In genomic region chr19:19460258-19460731, GRCh38 we compare ENCODE assay signal across 8 cellular contexts. TPM values are rescaled to one million over a fixed set of nuclear protein-coding genes. Genes with fewer than 3 reads are reported as not detected.
DNase-seq lines count a peak whose midpoint lies in the region; ATAC-seq and TF ChIP-seq lines count a peak whose summit lies in the region.

No MANE protein-coding gene starts in this region.

- peaks cover 98% of the 10 kb centered on the region for H3K79me2 ChIP-seq in mammary epithelial cell (ENCODE audit: insufficient read depth, low read length)

- no TSS peak for BruUV-seq in mammary epithelial cell (replicated peaks; lab: Mats Ljungman, UMichigan)

- no peaks in the 10 kb centered on the region for H3K27me3 Mint-ChIP-seq in neural crest cell (ENCODE audit: low read depth)

- H3K4me2 ChIP-seq in mammary epithelial cell (ENCODE audit: insufficient read depth, low read depth, low read length) = peak overlapping the region; percentile 56

- no peaks in the 10 kb centered on the region for H4K20me1 ChIP-seq in mammary epithelial cell (ENCODE audit: insufficient read depth, low read length)

- peaks cover 7% of the 10 kb centered on the region for H3K36me3 Mint-ChIP-seq in neural crest cell (ENCODE audit: low read depth)

- CTCF ChIA-PET in mammary epithelial cell (lab: Charles Lee; ENCODE audit: low non-redundant PET) = no interaction called here

- in situ Hi-C loops in mammary epithelial cell (cut with MboI; ENCODE audit: low sequenced_read_pairs in 2 of 2) (no loop called here), G401 (cut with HindIII; ENCODE audit: low sequenced_read_pairs) (no loop called here)

- no peak for TF ChIP-seq CTCF in GM12864 (IDR thresholded peaks at IDR 0.05; ENCODE audit: low read depth, low read length, missing control alignments)
- no peak for TF ChIP-seq CTCF in mammary epithelial cell (conservative IDR thresholded peaks at IDR 0.05 in 1 of 2, IDR thresholded peaks at IDR 0.05 in 1 of 2; ENCODE audit: extremely low read depth in 1 of 2, insufficient read depth in 1 of 2, low read depth in 1 of 2, low read length in 2 of 2)
- no peak for TF ChIP-seq CTCF in neural crest cell (conservative IDR thresholded peaks at IDR 0.05)

- no peaks in the 10 kb centered on the region for H3K9me3 Mint-ChIP-seq in neural crest cell

- H3K4me1 ChIP-seq in mammary epithelial cell (ENCODE audit: insufficient read depth, low read length) = peaks cover 54% of the 10 kb centered on the region

- H3K36me3 ChIP-seq in KOPT-K1 (ENCODE audit: insufficient read depth, low read length) (peaks cover 36% of the 10 kb centered on the region), mammary epithelial cell (ENCODE audit: insufficient read depth, low read length) (no peaks in the 10 kb centered on the region), MG63 (peaks cover 61% of the 10 kb centered on the region)

- H3K9me3 ChIP-seq in KOPT-K1 (ENCODE audit: insufficient read depth, low read length, poor library complexity, severe bottlenecking) (peaks cover 7% of the 10 kb centered on the region), mammary epithelial cell (replicated peaks; ENCODE audit: insufficient read depth, low read length) (no peaks in the 10 kb centered on the region), MG63 (peaks cover 4% of the 10 kb centered on the region; the same call in 1 of the 2 replicates)

- no peak overlapping the region for H3K9ac ChIP-seq in mammary epithelial cell (ENCODE audit: insufficient read depth, low read length)

- peak overlapping the region; percentile 82 for H3K27ac ChIP-seq in KOPT-K1 (ENCODE audit: low read depth, low read length, poor library complexity, severe bottlenecking)
- H3K27ac ChIP-seq in mammary epithelial cell (ENCODE audit: insufficient read depth, low read depth, low read length) = no peak overlapping the region

- no peak for DNase-seq in GM12864 (ENCODE audit: low read depth)
- DNase-seq in mammary epithelial cell = no peak
- DNase-seq in neural crest cell (ENCODE audit: low read depth, low spot score) = no peak
- no peak for DNase-seq in G401 (ENCODE audit: low spot score)
- DNase-seq in MG63 = no peak
- no peak for DNase-seq in NCI-H510A (lab: John Stamatoyannopoulos, UW)

- intact Hi-C loops in mammary epithelial cell (cut with micrococcal nuclease) = loop anchor here (5.0 kb wide), 1 partner anchor 53 kb away; the partner anchor contains the start of gene GATAD2A

- peak overlapping the region; percentile 22 for H3K4me3 Mint-ChIP-seq in neural crest cell

- 79% methylated on average over 7 of the region's 10 CpGs for WGBS in mammary epithelial cell (ENCODE audit: low coverage, missing lambda C conversion rate)

- 0 out of 2 replicates have a peak overlapping the region, but pooled peaks have one; percentile 1 for H3K4me3 ChIP-seq in GM12864 (ENCODE audit: low read depth, low read length)
- no peak overlapping the region for H3K4me3 ChIP-seq in mammary epithelial cell (replicated peaks in 1 of 3; ENCODE audit: insufficient read depth in 1 of 3, low read depth in 2 of 3, low read length in 3 of 3)
- H3K4me3 ChIP-seq in MG63 = no peak overlapping the region

- H3K27me3 ChIP-seq in mammary epithelial cell (ENCODE audit: insufficient read depth, low read length) = no peaks in the 10 kb centered on the region
- H3K27me3 ChIP-seq in MG63 = no peaks in the 10 kb centered on the region

- peak overlapping the region; percentile 78 for H3K27ac Mint-ChIP-seq in neural crest cell (ENCODE audit: unreplicated experiment)

- peaks cover 62% of the 10 kb centered on the region for H3K4me1 Mint-ChIP-seq in neural crest cell

- H2AFZ ChIP-seq in mammary epithelial cell (ENCODE audit: low read depth, low read length) = no peak overlapping the region

- dilution Hi-C loops in mammary epithelial cell (cut with HindIII; ENCODE audit: low sequenced_read_pairs) = no loop called here

- ATAC-seq in HG03520 (IDR thresholded peaks at IDR 0.05; ENCODE audit: unreplicated experiment) = no peak

RNA-seq across cellular contexts. Expression of gene GATAD2A, which starts 54.8 kb away (rescaled TPM):
- total RNA-seq in mammary epithelial cell (100 to 1,000 TPM in 1 of 2 donors, 10 to 100 TPM in 1; 67.5 to 109 TPM), neural crest cell (150 and 158 TPM in 2 replicates)
- polyA plus RNA-seq in mammary epithelial cell = 49.6 TPM
- 14.5 TPM for polyA minus RNA-seq in mammary epithelial cell
- 47.2 and 80.3 TPM in 2 replicates for total RNA-seq in G401 (2014; rRNA removed; shearing (Covaris generic))
- total RNA-seq in MG63 (2014; rRNA removed; shearing (Covaris generic); ENCODE audit: low replicate concordance) = 46.3 and 69.1 TPM in 2 replicates

RNA-seq across cellular contexts. Expression of gene TSSK6, which starts 55.1 kb away (rescaled TPM):
- 1 to 10 TPM; 2.7 to 2.8 TPM for total RNA-seq in mammary epithelial cell
- polyA plus RNA-seq in mammary epithelial cell = 0.88 TPM
- not detected for polyA minus RNA-seq in mammary epithelial cell
- total RNA-seq in neural crest cell = 2.7 and 2.9 TPM in 2 replicates
- 2.4 and 8.3 TPM in 2 replicates for total RNA-seq in G401 (2014; rRNA removed; shearing (Covaris generic))
- 9.0 TPM in 1 of 2 replicates, not detected in the other for total RNA-seq in MG63 (2014; rRNA removed; shearing (Covaris generic); ENCODE audit: low replicate concordance)

RNA-seq across cellular contexts. Expression of gene NDUFA13, which starts 55.7 kb away (rescaled TPM):
- total RNA-seq in mammary epithelial cell (100 to 1,000 TPM; 136 to 221 TPM), neural crest cell (371 and 389 TPM in 2 replicates)
- 444 TPM for polyA plus RNA-seq in mammary epithelial cell
- 141 TPM for polyA minus RNA-seq in mammary epithelial cell
- 182 and 261 TPM in 2 replicates for total RNA-seq in G401 (2014; rRNA removed; shearing (Covaris generic))
- total RNA-seq in MG63 (2014; rRNA removed; shearing (Covaris generic); ENCODE audit: low replicate concordance) = 152 and 344 TPM in 2 replicates
